1 cellular context compared by ENCODE assay signal in the genomic region with DNA sequence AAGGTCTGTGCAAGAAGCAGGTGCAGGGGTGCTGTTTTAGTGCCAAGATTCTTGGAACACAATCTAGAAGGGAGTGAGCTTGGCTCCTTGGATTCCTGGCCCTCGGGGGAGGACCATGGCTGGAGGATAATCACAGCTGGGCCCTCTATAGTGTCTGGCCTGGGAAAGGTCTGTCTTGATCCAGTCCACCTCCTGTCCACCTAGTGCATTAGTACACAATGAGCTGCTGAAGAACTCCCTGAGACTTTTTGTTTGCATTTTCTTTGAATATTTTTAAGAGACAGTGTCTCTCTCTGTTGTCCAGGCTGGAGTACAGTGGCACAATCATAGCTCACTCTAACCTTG.
TF ChIP-seq lines count a peak whose summit lies in the region.

No MANE protein-coding gene starts in this region.

TF ChIP-seq in IMR-90, 13 proteins besides CTCF, POLR2A, EP300 and RAD21 (continued from another document):
- no peak for TF ChIP-seq SMC3 (IDR thresholded peaks at IDR 0.05; ENCODE audit: low read depth, low read length)
- no peak for TF ChIP-seq NFE2L2 (IDR thresholded peaks at IDR 0.05; ENCODE audit: low read depth, low read length)
- TF ChIP-seq MAZ (IDR thresholded peaks at IDR 0.05; ENCODE audit: borderline replicate concordance, low read depth, low read length): no peak
- TF ChIP-seq RCOR1 (IDR thresholded peaks at IDR 0.05; ENCODE audit: insufficient replicate concordance, low read length): no peak
- TF ChIP-seq MAFK (IDR thresholded peaks at IDR 0.05; ENCODE audit: low read depth, low read length): no peak
- TF ChIP-seq, protein P1, sequence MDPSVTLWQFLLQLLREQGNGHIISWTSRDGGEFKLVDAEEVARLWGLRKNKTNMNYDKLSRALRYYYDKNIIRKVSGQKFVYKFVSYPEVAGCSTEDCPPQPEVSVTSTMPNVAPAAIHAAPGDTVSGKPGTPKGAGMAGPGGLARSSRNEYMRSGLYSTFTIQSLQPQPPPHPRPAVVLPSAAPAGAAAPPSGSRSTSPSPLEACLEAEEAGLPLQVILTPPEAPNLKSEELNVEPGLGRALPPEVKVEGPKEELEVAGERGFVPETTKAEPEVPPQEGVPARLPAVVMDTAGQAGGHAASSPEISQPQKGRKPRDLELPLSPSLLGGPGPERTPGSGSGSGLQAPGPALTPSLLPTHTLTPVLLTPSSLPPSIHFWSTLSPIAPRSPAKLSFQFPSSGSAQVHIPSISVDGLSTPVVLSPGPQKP (IDR thresholded peaks at IDR 0.05; ENCODE audit: borderline replicate concordance, low read depth, low read length): no peak
- TF ChIP-seq, protein P2, sequence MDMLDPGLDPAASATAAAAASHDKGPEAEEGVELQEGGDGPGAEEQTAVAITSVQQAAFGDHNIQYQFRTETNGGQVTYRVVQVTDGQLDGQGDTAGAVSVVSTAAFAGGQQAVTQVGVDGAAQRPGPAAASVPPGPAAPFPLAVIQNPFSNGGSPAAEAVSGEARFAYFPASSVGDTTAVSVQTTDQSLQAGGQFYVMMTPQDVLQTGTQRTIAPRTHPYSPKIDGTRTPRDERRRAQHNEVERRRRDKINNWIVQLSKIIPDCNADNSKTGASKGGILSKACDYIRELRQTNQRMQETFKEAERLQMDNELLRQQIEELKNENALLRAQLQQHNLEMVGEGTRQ (IDR thresholded peaks at IDR 0.05; ENCODE audit: low read depth, low read length): no peak
- TF ChIP-seq FOS (IDR thresholded peaks at IDR 0.05; ENCODE audit: low read depth, low read length): no peak
- TF ChIP-seq CEBPB (IDR thresholded peaks at IDR 0.05; ENCODE audit: low read depth, low read length): no peak
- no peak for TF ChIP-seq MXI1 (IDR thresholded peaks at IDR 0.05; ENCODE audit: borderline replicate concordance, low read depth, low read length)
- TF ChIP-seq CHD1 (IDR thresholded peaks at IDR 0.05; ENCODE audit: low read depth, low read length): no peak
TF ChIP-seq in IMR-90: peak in this region for 0.
